In genomic region chr7:39195967-39196366, GRCh38 we compare ENCODE assay signal across 6 cellular contexts.
"Had no signal": no experiment of that assay in that cellular context is flagged by ENCODE, and none has a peak within 500 bp of the region (broad histone marks: within the 10 kb centered on the region; RNA-seq: fewer than 3 reads in every experiment).

No MANE protein-coding gene starts in this region.

- H3K4me3 ChIP-seq: K562 had no signal

- H3K9me3 Mint-ChIP-seq: IgD-negative memory B cell had no signal

- H3K4me1 Mint-ChIP-seq: IgD-negative memory B cell had no signal

- H3K36me3 Mint-ChIP-seq: IgD-negative memory B cell had no signal

- H3K27ac ChIP-seq: HL-60 had no signal

- DNase-seq: IMR-90, KBM-7 had no signal

- H3K27ac Mint-ChIP-seq: IgD-negative memory B cell had no signal

- ATAC-seq: HepG2, K562 had no signal

- H3K4me3 Mint-ChIP-seq: IgD-negative memory B cell had no signal
